In genomic region chr7:26011039-26011696, GRCh38 we compare ENCODE assay signal across 13 cellular contexts.
DNase-seq lines count a peak whose midpoint lies in the region; ATAC-seq and TF ChIP-seq lines count a peak whose summit lies in the region.
"Had no signal": no experiment of that assay in that cellular context is flagged by ENCODE, and none has a peak within 500 bp of the region (broad histone marks: within the 10 kb centered on the region; RNA-seq: fewer than 3 reads in every experiment).

No MANE protein-coding gene starts in this region.

- no TSS peak for BruUV-seq in A673 (replicated peaks; lab: Mats Ljungman, UMichigan)

- ATAC-seq in GM19035 (IDR thresholded peaks at IDR 0.05; ENCODE audit: unreplicated experiment) (peak; percentile 73), GM21786 (IDR thresholded peaks at IDR 0.05; ENCODE audit: unreplicated experiment) (peak; percentile 67), HG03342 (IDR thresholded peaks at IDR 0.05; ENCODE audit: unreplicated experiment) (peak; percentile 47), GM18519 (IDR thresholded peaks at IDR 0.05; ENCODE audit: low FRiP score, unreplicated experiment) (no peak)
- no peak for ATAC-seq in stimulated activated naive CD8-positive, alpha-beta T cell treated with anti-CD3 and anti-CD28 coated beads, Interleukin-15, Interleukin-2, amounts not matched to agents 100 U/mL and 50 U/mL, for 24 hours
- ATAC-seq: psoas muscle, T-helper 17 cell had no signal

- H3K9me3 ChIP-seq in A673 (ENCODE audit: low read depth, low read length, poor library complexity, severe bottlenecking), result no peaks in the 10 kb centered on the region

- intact Hi-C loops in A673 (cut with micrococcal nuclease; ENCODE audit: unreplicated experiment), result no loop called here

- POLR2A ChIA-PET in A673 (lab: Charles Lee; ENCODE audit: low non-redundant PET), result no interaction called here

- H3K27me3 ChIP-seq in A673 (replicated peaks; ENCODE audit: insufficient read depth, low read depth, low read length, poor library complexity), result no peaks in the 10 kb centered on the region

- no peak for TF ChIP-seq CTCF in A673 (conservative IDR thresholded peaks at IDR 0.05; ENCODE audit: low read depth, low read length)

- peaks cover 24% of the 10 kb centered on the region for H3K4me1 ChIP-seq in A673 (ENCODE audit: insufficient read depth, low read length, poor library complexity, severe bottlenecking)
- H3K4me1 ChIP-seq: psoas muscle had no signal

- H3K36me3 ChIP-seq in A673 (ENCODE audit: insufficient read depth, low read length, poor library complexity, severe bottlenecking), result no peaks in the 10 kb centered on the region

- H3K4me3 ChIP-seq in A673 (ENCODE audit: low read depth, low read length, poor library complexity, severe bottlenecking), result no peak overlapping the region
- H3K4me3 ChIP-seq: psoas muscle had no signal

- peak; percentile 68 for DNase-seq in A673 (ENCODE audit: low spot score)
- DNase-seq in stimulated activated naive CD8-positive, alpha-beta T cell treated with anti-CD3 and anti-CD28 coated beads, Interleukin-15, Interleukin-2, amounts not matched to agents 100 U/mL and 50 U/mL, for 24 hours, result no peak
- DNase-seq in NCI-H526 (lab: John Stamatoyannopoulos, UW), result no peak
- no peak for DNase-seq in stimulated activated CD4-positive, alpha-beta T cell treated with anti-CD3 and anti-CD28 coated beads, Interleukin-1b, Interleukin-23, amount 100 ng/mL, for 48 hours
- DNase-seq: 8988T; DMS 273 treated with DMSO at 0.1 percent for 48 hours; psoas muscle; stimulated activated CD4-positive, alpha-beta T cell treated with anti-CD3 and anti-CD28 coated beads, Interleukin-4, amount 100 ng/mL, for 24 hours; T-helper 17 cell had no signal

- no peak overlapping the region for H3K27ac ChIP-seq in A673 (ENCODE audit: low read depth, low read length, poor library complexity, severe bottlenecking)
- H3K27ac ChIP-seq: psoas muscle had no signal

- CTCF ChIA-PET in A673 (lab: Charles Lee), result no interaction called here

Comparison
In these comparisons a context has a peak if more than half of its experiments do, and no peak if none do; other contexts are left out.
1. ATAC-seq: peak in GM19035 (single experiment), GM21786 (single experiment) and HG03342 (single experiment); none in stimulated activated naive CD8-positive, alpha-beta T cell treated with anti-CD3 and anti-CD28 coated beads, Interleukin-15, Interleukin-2, amounts not matched to agents 100 U/mL and 50 U/mL, for 24 hours (single experiment) and GM18519 (single experiment).